Comparison of ENCODE assay signal across 2 cellular contexts in the genomic region with DNA sequence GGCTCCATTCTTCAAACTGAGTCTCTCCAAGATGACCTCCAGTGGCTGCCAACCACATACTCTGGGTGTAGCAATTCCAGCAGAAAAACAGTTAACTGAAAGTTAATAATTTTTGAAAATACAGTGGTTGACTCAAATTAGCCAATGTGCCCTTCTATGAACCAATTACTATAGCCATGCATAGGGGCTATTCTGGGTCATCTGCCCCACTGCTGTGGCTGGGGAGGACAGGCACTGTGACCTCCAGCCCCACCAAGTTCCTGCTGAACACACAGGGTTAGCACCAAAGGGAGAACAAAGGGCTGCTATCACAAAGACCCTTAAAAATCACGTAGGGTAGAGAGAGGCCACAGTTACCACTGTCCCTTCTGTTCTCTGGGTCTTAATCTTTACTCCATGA.
A peak's percentile ranks its signal among the peaks of the same experiment; 100 is the strongest.
TF ChIP-seq lines count a peak whose summit lies in the region.

No MANE protein-coding gene starts in this region.

TF ChIP-seq in liver, 16 proteins besides CTCF, POLR2A, EP300 and RAD21:
- TF ChIP-seq, protein P1, sequence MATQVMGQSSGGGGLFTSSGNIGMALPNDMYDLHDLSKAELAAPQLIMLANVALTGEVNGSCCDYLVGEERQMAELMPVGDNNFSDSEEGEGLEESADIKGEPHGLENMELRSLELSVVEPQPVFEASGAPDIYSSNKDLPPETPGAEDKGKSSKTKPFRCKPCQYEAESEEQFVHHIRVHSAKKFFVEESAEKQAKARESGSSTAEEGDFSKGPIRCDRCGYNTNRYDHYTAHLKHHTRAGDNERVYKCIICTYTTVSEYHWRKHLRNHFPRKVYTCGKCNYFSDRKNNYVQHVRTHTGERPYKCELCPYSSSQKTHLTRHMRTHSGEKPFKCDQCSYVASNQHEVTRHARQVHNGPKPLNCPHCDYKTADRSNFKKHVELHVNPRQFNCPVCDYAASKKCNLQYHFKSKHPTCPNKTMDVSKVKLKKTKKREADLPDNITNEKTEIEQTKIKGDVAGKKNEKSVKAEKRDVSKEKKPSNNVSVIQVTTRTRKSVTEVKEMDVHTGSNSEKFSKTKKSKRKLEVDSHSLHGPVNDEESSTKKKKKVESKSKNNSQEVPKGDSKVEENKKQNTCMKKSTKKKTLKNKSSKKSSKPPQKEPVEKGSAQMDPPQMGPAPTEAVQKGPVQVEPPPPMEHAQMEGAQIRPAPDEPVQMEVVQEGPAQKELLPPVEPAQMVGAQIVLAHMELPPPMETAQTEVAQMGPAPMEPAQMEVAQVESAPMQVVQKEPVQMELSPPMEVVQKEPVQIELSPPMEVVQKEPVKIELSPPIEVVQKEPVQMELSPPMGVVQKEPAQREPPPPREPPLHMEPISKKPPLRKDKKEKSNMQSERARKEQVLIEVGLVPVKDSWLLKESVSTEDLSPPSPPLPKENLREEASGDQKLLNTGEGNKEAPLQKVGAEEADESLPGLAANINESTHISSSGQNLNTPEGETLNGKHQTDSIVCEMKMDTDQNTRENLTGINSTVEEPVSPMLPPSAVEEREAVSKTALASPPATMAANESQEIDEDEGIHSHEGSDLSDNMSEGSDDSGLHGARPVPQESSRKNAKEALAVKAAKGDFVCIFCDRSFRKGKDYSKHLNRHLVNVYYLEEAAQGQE (IDR thresholded peaks at IDR 0.05) = peak; percentile 4
- no peak for TF ChIP-seq FOXA2 (IDR thresholded peaks at IDR 0.05)
- no peak for TF ChIP-seq YY1 (IDR thresholded peaks at IDR 0.05)
- TF ChIP-seq, protein P2, sequence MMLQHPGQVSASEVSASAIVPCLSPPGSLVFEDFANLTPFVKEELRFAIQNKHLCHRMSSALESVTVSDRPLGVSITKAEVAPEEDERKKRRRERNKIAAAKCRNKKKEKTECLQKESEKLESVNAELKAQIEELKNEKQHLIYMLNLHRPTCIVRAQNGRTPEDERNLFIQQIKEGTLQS (IDR thresholded peaks at IDR 0.05) = no peak
- no peak for TF ChIP-seq SP1 (IDR thresholded peaks at IDR 0.05)
- no peak for TF ChIP-seq TAF1 (conservative IDR thresholded peaks at IDR 0.05)
- TF ChIP-seq, protein P3, sequence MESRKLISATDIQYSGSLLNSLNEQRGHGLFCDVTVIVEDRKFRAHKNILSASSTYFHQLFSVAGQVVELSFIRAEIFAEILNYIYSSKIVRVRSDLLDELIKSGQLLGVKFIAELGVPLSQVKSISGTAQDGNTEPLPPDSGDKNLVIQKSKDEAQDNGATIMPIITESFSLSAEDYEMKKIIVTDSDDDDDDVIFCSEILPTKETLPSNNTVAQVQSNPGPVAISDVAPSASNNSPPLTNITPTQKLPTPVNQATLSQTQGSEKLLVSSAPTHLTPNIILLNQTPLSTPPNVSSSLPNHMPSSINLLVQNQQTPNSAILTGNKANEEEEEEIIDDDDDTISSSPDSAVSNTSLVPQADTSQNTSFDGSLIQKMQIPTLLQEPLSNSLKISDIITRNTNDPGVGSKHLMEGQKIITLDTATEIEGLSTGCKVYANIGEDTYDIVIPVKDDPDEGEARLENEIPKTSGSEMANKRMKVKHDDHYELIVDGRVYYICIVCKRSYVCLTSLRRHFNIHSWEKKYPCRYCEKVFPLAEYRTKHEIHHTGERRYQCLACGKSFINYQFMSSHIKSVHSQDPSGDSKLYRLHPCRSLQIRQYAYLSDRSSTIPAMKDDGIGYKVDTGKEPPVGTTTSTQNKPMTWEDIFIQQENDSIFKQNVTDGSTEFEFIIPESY (IDR thresholded peaks at IDR 0.05) = no peak
- no peak for TF ChIP-seq FOXA1 (IDR thresholded peaks at IDR 0.05)
- peak in 1 of 2 donors; percentile 3 for TF ChIP-seq HNF4A (conservative IDR thresholded peaks at IDR 0.05)
- TF ChIP-seq, protein P4, sequence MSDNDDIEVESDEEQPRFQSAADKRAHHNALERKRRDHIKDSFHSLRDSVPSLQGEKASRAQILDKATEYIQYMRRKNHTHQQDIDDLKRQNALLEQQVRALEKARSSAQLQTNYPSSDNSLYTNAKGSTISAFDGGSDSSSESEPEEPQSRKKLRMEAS (IDR thresholded peaks at IDR 0.05) = no peak
- TF ChIP-seq HNF4G (IDR thresholded peaks at IDR 0.05) = no peak
- TF ChIP-seq RXRA (IDR thresholded peaks at IDR 0.05) = peak; percentile 15 to 56
- TF ChIP-seq EGR1 (IDR thresholded peaks at IDR 0.05; ENCODE audit: low read depth in 2 of 2) = no peak
- TF ChIP-seq NR2F2 (IDR thresholded peaks at IDR 0.05) = no peak
- no peak for TF ChIP-seq GABPA (IDR thresholded peaks at IDR 0.05 in 1 of 2, conservative IDR thresholded peaks at IDR 0.05 in 1 of 2)
- TF ChIP-seq JUND (IDR thresholded peaks at IDR 0.05) = no peak

TF ChIP-seq in HepG2, 621 proteins besides CTCF, POLR2A, EP300 and RAD21 (continued from another document):
- TF ChIP-seq, protein P5, sequence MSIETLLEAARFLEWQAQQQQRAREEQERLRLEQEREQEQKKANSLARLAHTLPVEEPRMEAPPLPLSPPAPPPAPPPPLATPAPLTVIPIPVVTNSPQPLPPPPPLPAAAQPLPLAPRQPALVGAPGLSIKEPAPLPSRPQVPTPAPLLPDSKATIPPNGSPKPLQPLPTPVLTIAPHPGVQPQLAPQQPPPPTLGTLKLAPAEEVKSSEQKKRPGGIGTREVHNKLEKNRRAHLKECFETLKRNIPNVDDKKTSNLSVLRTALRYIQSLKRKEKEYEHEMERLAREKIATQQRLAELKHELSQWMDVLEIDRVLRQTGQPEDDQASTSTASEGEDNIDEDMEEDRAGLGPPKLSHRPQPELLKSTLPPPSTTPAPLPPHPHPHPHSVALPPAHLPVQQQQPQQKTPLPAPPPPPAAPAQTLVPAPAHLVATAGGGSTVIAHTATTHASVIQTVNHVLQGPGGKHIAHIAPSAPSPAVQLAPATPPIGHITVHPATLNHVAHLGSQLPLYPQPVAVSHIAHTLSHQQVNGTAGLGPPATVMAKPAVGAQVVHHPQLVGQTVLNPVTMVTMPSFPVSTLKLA (IDR thresholded peaks at IDR 0.05) = no peak
- TF ChIP-seq, protein P6, sequence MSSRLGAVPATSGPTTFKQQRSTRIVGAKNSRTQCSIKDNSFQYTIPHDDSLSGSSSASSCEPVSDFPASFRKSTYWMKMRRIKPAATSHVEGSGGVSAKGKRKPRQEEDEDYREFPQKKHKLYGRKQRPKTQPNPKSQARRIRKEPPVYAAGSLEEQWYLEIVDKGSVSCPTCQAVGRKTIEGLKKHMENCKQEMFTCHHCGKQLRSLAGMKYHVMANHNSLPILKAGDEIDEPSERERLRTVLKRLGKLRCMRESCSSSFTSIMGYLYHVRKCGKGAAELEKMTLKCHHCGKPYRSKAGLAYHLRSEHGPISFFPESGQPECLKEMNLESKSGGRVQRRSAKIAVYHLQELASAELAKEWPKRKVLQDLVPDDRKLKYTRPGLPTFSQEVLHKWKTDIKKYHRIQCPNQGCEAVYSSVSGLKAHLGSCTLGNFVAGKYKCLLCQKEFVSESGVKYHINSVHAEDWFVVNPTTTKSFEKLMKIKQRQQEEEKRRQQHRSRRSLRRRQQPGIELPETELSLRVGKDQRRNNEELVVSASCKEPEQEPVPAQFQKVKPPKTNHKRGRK (CRISPR knock-in tag; IDR thresholded peaks at IDR 0.05) = no peak
- TF ChIP-seq HES4 (CRISPR knock-in tag; IDR thresholded peaks at IDR 0.05; ENCODE audit: borderline replicate concordance) (no peak), PHF20 (CRISPR knock-in tag; IDR thresholded peaks at IDR 0.05) (no peak), ISX (CRISPR knock-in tag; conservative IDR thresholded peaks at IDR 0.05) (no peak), RFXAP (CRISPR knock-in tag; IDR thresholded peaks at IDR 0.05; ENCODE audit: borderline replicate concordance) (no peak)
